In genomic region chr10:29918623-29919400, GRCh38 we compare ENCODE assay signal across 26 cellular contexts.
"Had no signal": no experiment of that assay in that cellular context is flagged by ENCODE, and none has a peak within 500 bp of the region (broad histone marks: within the 10 kb centered on the region; RNA-seq: fewer than 3 reads in every experiment).

No MANE protein-coding gene starts in this region.

- H3K27ac ChIP-seq: ascending aorta, SK-N-MC had no signal

- H3K4me3 Mint-ChIP-seq: activated CD4-positive, alpha-beta memory T cell treated with anti-CD3 and anti-CD28 coated beads for 36 hours; activated CD4-positive, alpha-beta T cell treated with anti-CD3 and anti-CD28 coated beads, Interleukin-2, amount 10 ng/mL, durations not matched to agents 7 days and 5 days; activated naive CD4-positive, alpha-beta T cell treated with anti-CD3 and anti-CD28 coated beads, Interleukin-2, amount 10 ng/mL, durations not matched to agents 7 days and 5 days; brain; central memory CD8-positive, alpha-beta T cell; T-cell had no signal

- H3K4me3 ChIP-seq: ascending aorta, SK-N-MC had no signal

- H3K9me3 Mint-ChIP-seq: activated CD4-positive, alpha-beta memory T cell treated with anti-CD3 and anti-CD28 coated beads for 36 hours; activated CD4-positive, alpha-beta T cell treated with anti-CD3 and anti-CD28 coated beads, Interleukin-2, amount 10 ng/mL, durations not matched to agents 7 days and 5 days; activated naive CD4-positive, alpha-beta T cell treated with anti-CD3 and anti-CD28 coated beads, Interleukin-2, amount 10 ng/mL, durations not matched to agents 7 days and 5 days; activated T-helper 2 cell treated with anti-CD3 and anti-CD28 coated beads, Interferon-gamma antibody, Interleukin-2, Interleukin-4, amounts not matched to agents 10 μg/mL and 5 μg/mL and 100 μg/mL, durations not matched to agents 14 hours and 24 hours and 36 hours; brain; central memory CD8-positive, alpha-beta T cell; T-cell had no signal

- DNase-seq: activated CD4-positive, alpha-beta memory T cell treated with anti-CD3 and anti-CD28 coated beads for 36 hours; activated CD4-positive, alpha-beta T cell treated with anti-CD3 and anti-CD28 coated beads, Interleukin-2, amount 10 ng/mL, durations not matched to agents 7 days and 5 days; activated CD4-positive, CD25-positive, alpha-beta regulatory T cell; activated CD8-positive, alpha-beta memory T cell treated with anti-CD3 and anti-CD28 coated beads for 24 hours; activated gamma-delta T cell treated with Interleukin-2 at 50 U/mL for 16 hours; activated naive CD4-positive, alpha-beta T cell treated with anti-CD3 and anti-CD28 coated beads, Interleukin-2, amount 10 ng/mL, durations not matched to agents 7 days and 5 days; activated T-cell treated with anti-CD3 and anti-CD28 coated beads, Interleukin-2, amount 50 U/mL, for 48 hours; amniotic stem cell; Kasumi-1; KBM-7; NCI-H1048; NCI-H146; NCI-H187 treated with DMSO at 0.1 percent for 48 hours; NCI-H2081 treated with DMSO at 0.1 percent for 48 hours; NCI-H446; NCI-H524 treated with DMSO at 0.1 percent for 48 hours; NCI-H748 treated with DMSO at 0.1 percent for 48 hours; T-cell; T-helper 2 cell; T1000 had no signal

- H3K27me3 ChIP-seq: ascending aorta had no signal

- H3K27ac Mint-ChIP-seq: activated CD4-positive, alpha-beta memory T cell treated with anti-CD3 and anti-CD28 coated beads for 36 hours; activated CD4-positive, alpha-beta T cell treated with anti-CD3 and anti-CD28 coated beads, Interleukin-2, amount 10 ng/mL, durations not matched to agents 7 days and 5 days; activated naive CD4-positive, alpha-beta T cell treated with anti-CD3 and anti-CD28 coated beads, Interleukin-2, amount 10 ng/mL, durations not matched to agents 7 days and 5 days; activated T-helper 2 cell treated with anti-CD3 and anti-CD28 coated beads, Interferon-gamma antibody, Interleukin-2, Interleukin-4, amounts not matched to agents 10 μg/mL and 5 μg/mL and 100 μg/mL, durations not matched to agents 14 hours and 24 hours and 36 hours; brain; T-cell had no signal

- H3K4me1 Mint-ChIP-seq: activated CD4-positive, alpha-beta T cell treated with anti-CD3 and anti-CD28 coated beads, Interleukin-2, amount 10 ng/mL, durations not matched to agents 7 days and 5 days; activated naive CD4-positive, alpha-beta T cell treated with anti-CD3 and anti-CD28 coated beads, Interleukin-2, amount 10 ng/mL, durations not matched to agents 7 days and 5 days; central memory CD8-positive, alpha-beta T cell; T-cell had no signal

- H3K9me3 ChIP-seq: ascending aorta had no signal

- ATAC-seq: Right ventricle myocardium inferior, T-cell had no signal

- H3K36me3 Mint-ChIP-seq: activated CD4-positive, alpha-beta memory T cell treated with anti-CD3 and anti-CD28 coated beads for 36 hours; activated naive CD4-positive, alpha-beta T cell treated with anti-CD3 and anti-CD28 coated beads, Interleukin-2, amount 10 ng/mL, durations not matched to agents 7 days and 5 days; brain; T-cell had no signal

- H3K36me3 ChIP-seq: ascending aorta had no signal
